25 cellular contexts compared by ENCODE assay signal in genomic region chrX:4670606-4671005, GRCh38.
DNase-seq lines count a peak whose midpoint lies in the region; ATAC-seq and TF ChIP-seq lines count a peak whose summit lies in the region.
"Had no signal": no experiment of that assay in that cellular context is flagged by ENCODE, and none has a peak within 500 bp of the region (broad histone marks: within the 10 kb centered on the region; RNA-seq: fewer than 3 reads in every experiment).

No MANE protein-coding gene starts in this region.

- H3K27ac ChIP-seq in body of pancreas (no peak overlapping the region), stomach (no peak overlapping the region), gastroesophageal sphincter (no peak overlapping the region)
- H3K27ac ChIP-seq: HL-60, KMS-11, SJSA1 had no signal

- TF ChIP-seq CTCF in body of pancreas (IDR thresholded peaks at IDR 0.05) (peak in 4 of 7 experiments; percentile 5 to 26 (median 20)), stomach (IDR thresholded peaks at IDR 0.05) (no peak), gastroesophageal sphincter (IDR thresholded peaks at IDR 0.05) (no peak)

- H3K9me3 ChIP-seq in body of pancreas (no peaks in the 10 kb centered on the region), stomach (peaks cover 0 to 5% (median 1%) of the 10 kb centered on the region in 4 donors), gastroesophageal sphincter (no peaks in the 10 kb centered on the region)
- H3K9me3 ChIP-seq: BE2C, SJSA1 had no signal

- WGBS in body of pancreas, 2 donors = 21 to 43% methylated on average over 1 to 5 of the region's 5 CpGs
- 28 to 60% (median 53%) methylated on average over 4 to 5 of the region's 5 CpGs for WGBS in stomach, 5 donors
- 83 to 84% methylated on average over 1 to 2 of the region's 5 CpGs for WGBS in gastroesophageal sphincter (ENCODE audit: low coverage in 1 of 2), 2 donors

- no peak for TF ChIP-seq POLR2A in body of pancreas (IDR thresholded peaks at IDR 0.05)
- TF ChIP-seq POLR2A in stomach (IDR thresholded peaks at IDR 0.05) = no peak
- no peak for TF ChIP-seq POLR2A in gastroesophageal sphincter (IDR thresholded peaks at IDR 0.05)

- H3K27me3 ChIP-seq in body of pancreas (no peaks in the 10 kb centered on the region), stomach (no peaks in the 10 kb centered on the region), gastroesophageal sphincter (no peaks in the 10 kb centered on the region)
- H3K27me3 ChIP-seq: BE2C, SJSA1 had no signal

- TF ChIP-seq EP300 in stomach (IDR thresholded peaks at IDR 0.05) (no peak), gastroesophageal sphincter (IDR thresholded peaks at IDR 0.05) (no peak)

- ATAC-seq in body of pancreas (peak; percentile 30), HG03039 (IDR thresholded peaks at IDR 0.05; ENCODE audit: unreplicated experiment) (no peak), gastroesophageal sphincter (no peak), HG02852 (IDR thresholded peaks at IDR 0.05; ENCODE audit: unreplicated experiment) (no peak)
- ATAC-seq: Right ventricle myocardium inferior, T-cell had no signal

- DNase-seq in NCI-H748 (lab: John Stamatoyannopoulos, UW; ENCODE audit: unreplicated experiment) (peak; percentile 30), NCI-H748 treated with DMSO at 0.1 percent for 48 hours (lab: John Stamatoyannopoulos, UW) (no peak), NCI-H510A (lab: John Stamatoyannopoulos, UW) (peak; percentile 8), body of pancreas (peak; percentile 17 to 51 (median 28)), stomach (peak; percentile 35)
- DNase-seq: BE2C; CD8-positive, alpha-beta memory T cell; DMS79 treated with DMSO at 0.1 percent for 48 hours; GF-D8; GOT3; HCEC 1CT; NCI-H1048; NCI-H1436; NCI-H187; NCI-H2081 treated with DMSO at 0.1 percent for 48 hours; NCI-H526; PC-9; T-cell had no signal

- H3K36me3 ChIP-seq in body of pancreas (replicated peaks in 1 of 2; ENCODE audit: insufficient read depth in 1 of 2, low read depth in 2 of 2) (no peaks in the 10 kb centered on the region), stomach (no peaks in the 10 kb centered on the region), gastroesophageal sphincter (no peaks in the 10 kb centered on the region)
- H3K36me3 ChIP-seq: BE2C, SJSA1 had no signal

- H3K4me3 ChIP-seq in body of pancreas = no peak overlapping the region
- H3K4me3 ChIP-seq in stomach = no peak overlapping the region
- no peak overlapping the region for H3K4me3 ChIP-seq in gastroesophageal sphincter
- H3K4me3 ChIP-seq: PC-9, SJSA1 had no signal

- intact Hi-C loops in body of pancreas (cut with DNase I) (no loop called here), stomach (cut with DNase I; ENCODE audit: low total_unique reads) (no loop called here)

- H3K4me1 ChIP-seq in body of pancreas = no peaks in the 10 kb centered on the region
- no peaks in the 10 kb centered on the region for H3K4me1 ChIP-seq in stomach
- no peaks in the 10 kb centered on the region for H3K4me1 ChIP-seq in gastroesophageal sphincter
- H3K4me1 ChIP-seq: BE2C, SJSA1 had no signal

Comparison
In these comparisons a context has a peak if more than half of its experiments do, and no peak if none do; other contexts are left out.
1. CTCF ChIP-seq: peak in body of pancreas (4 of 7); none in stomach (0 of 7) and gastroesophageal sphincter (0 of 4).